ENCODE assay signal across 8 cellular contexts in genomic region chr1:247111636-247112478, GRCh38. TPM values are rescaled to one million over a fixed set of nuclear protein-coding genes. Genes with fewer than 3 reads are reported as not detected.
DNase-seq lines count a peak whose midpoint lies in the region; ATAC-seq lines count a peak whose summit lies in the region.

No MANE protein-coding gene starts in this region.

- H3K4me3 ChIP-seq in GM08714 (ENCODE audit: low read length), result peak overlapping the region; percentile 60; the same call in 1 of the 2 replicates

- peak overlapping the region; percentile 52 for H3K27ac ChIP-seq in layer of hippocampus (ENCODE audit: low read depth, low read length)

- H3K27me3 ChIP-seq in layer of hippocampus (ENCODE audit: control insufficient read depth, insufficient read depth, low read length), result no peaks in the 10 kb centered on the region

- no peaks in the 10 kb centered on the region for H3K9me3 Mint-ChIP-seq in stimulated activated effector memory CD8-positive, alpha-beta T cell treated with anti-CD3 and anti-CD28 coated beads, Interleukin-12 subunit alpha, Interleukin-12 subunit beta, amount 100 ng/mL, for 72 hours

- H3K4me3 Mint-ChIP-seq in stimulated activated effector memory CD8-positive, alpha-beta T cell treated with anti-CD3 and anti-CD28 coated beads, Interleukin-12 subunit alpha, Interleukin-12 subunit beta, amount 100 ng/mL, for 72 hours, result peak overlapping the region; percentile 32

- DNase-seq in NCI-H460 (ENCODE audit: extremely low read depth, low read depth) (peak; percentile 35), dermis blood vessel endothelial cell (peak; percentile 43), NCI-H2107 treated with DMSO at 0.1 percent for 48 hours (lab: John Stamatoyannopoulos, UW; ENCODE audit: unreplicated experiment) (no peak)
- no peak for DNase-seq in stimulated activated effector memory CD8-positive, alpha-beta T cell treated with anti-CD3 and anti-CD28 coated beads, Interleukin-12 subunit alpha, Interleukin-12 subunit beta, amount 100 ng/mL, for 72 hours (ENCODE audit: low spot score in 2 of 2)

- H3K27ac Mint-ChIP-seq in stimulated activated effector memory CD8-positive, alpha-beta T cell treated with anti-CD3 and anti-CD28 coated beads, Interleukin-12 subunit alpha, Interleukin-12 subunit beta, amount 100 ng/mL, for 72 hours, result no peak overlapping the region

- H3K36me3 Mint-ChIP-seq in stimulated activated effector memory CD8-positive, alpha-beta T cell treated with anti-CD3 and anti-CD28 coated beads, Interleukin-12 subunit alpha, Interleukin-12 subunit beta, amount 100 ng/mL, for 72 hours, result peaks cover 5% of the 10 kb centered on the region

- peaks cover 13% of the 10 kb centered on the region for H3K4me1 Mint-ChIP-seq in stimulated activated effector memory CD8-positive, alpha-beta T cell treated with anti-CD3 and anti-CD28 coated beads, Interleukin-12 subunit alpha, Interleukin-12 subunit beta, amount 100 ng/mL, for 72 hours

- ATAC-seq in stimulated activated effector memory CD8-positive, alpha-beta T cell treated with anti-CD3 and anti-CD28 coated beads, Interleukin-12 subunit alpha, Interleukin-12 subunit beta, amount 100 ng/mL, for 72 hours, result peak; percentile 16
- ATAC-seq in HG03520 (IDR thresholded peaks at IDR 0.05; ENCODE audit: unreplicated experiment) (no peak), GM21515 (IDR thresholded peaks at IDR 0.05; ENCODE audit: unreplicated experiment) (no peak)

RNA-seq across cellular contexts. Expression of gene ZNF669, which starts 7.7 kb away (rescaled TPM):
- 14.1 and 15.3 TPM in 2 replicates for total RNA-seq in NCI-H460 (2014; rRNA removed; shearing (Covaris generic))
- 3.5 and 5.0 TPM in 2 replicates for polyA plus RNA-seq in NCI-H460 (2014; cell fraction: nucleus; rRNA removed)
- total RNA-seq in dermis blood vessel endothelial cell, result 11.9 and 19.4 TPM in 2 replicates

RNA-seq across cellular contexts. Expression of gene ZNF670, which starts 33.2 kb away (rescaled TPM):
- 8.0 and 8.1 TPM in 2 replicates for total RNA-seq in NCI-H460 (2014; rRNA removed; shearing (Covaris generic))
- polyA plus RNA-seq in NCI-H460 (2014; cell fraction: nucleus; rRNA removed), result 3.2 and 5.1 TPM in 2 replicates
- 7.0 and 10.4 TPM in 2 replicates for total RNA-seq in dermis blood vessel endothelial cell

RNA-seq across cellular contexts. Expression of gene ZNF124, which starts 60.0 kb away (rescaled TPM):
- total RNA-seq in NCI-H460 (2014; rRNA removed; shearing (Covaris generic)), result 54.2 and 57.3 TPM in 2 replicates
- 9.0 and 15.9 TPM in 2 replicates for polyA plus RNA-seq in NCI-H460 (2014; cell fraction: nucleus; rRNA removed)
- total RNA-seq in dermis blood vessel endothelial cell, result 60.8 and 93.4 TPM in 2 replicates

Comparison
In these comparisons a context has a peak if more than half of its experiments do, and no peak if none do; other contexts are left out.
1. DNase-seq: peak in NCI-H460 (single experiment) and dermis blood vessel endothelial cell (single experiment); none in stimulated activated effector memory CD8-positive, alpha-beta T cell treated with anti-CD3 and anti-CD28 coated beads, Interleukin-12 subunit alpha, Interleukin-12 subunit beta, amount 100 ng/mL, for 72 hours (0 of 2) and NCI-H2107 treated with DMSO at 0.1 percent for 48 hours (single experiment).